In genomic region chr21:28442085-28442484, GRCh38 we compare ENCODE assay signal across 21 cellular contexts.
"Had no signal": no experiment of that assay in that cellular context is flagged by ENCODE, and none has a peak within 500 bp of the region (broad histone marks: within the 10 kb centered on the region; RNA-seq: fewer than 3 reads in every experiment).

No MANE protein-coding gene starts in this region.

- DNase-seq: activated CD4-positive, alpha-beta T cell treated with anti-CD3 and anti-CD28 coated beads for 36 hours; activated CD4-positive, CD25-positive, alpha-beta regulatory T cell; activated naive CD4-positive, alpha-beta T cell; activated T-cell treated with anti-CD3 and anti-CD28 coated beads for 4 hours; activated T-cell treated with anti-CD3 and anti-CD28 coated beads, Interleukin-2, amount 50 U/mL, for 72 hours; adrenal gland; aorta; caudate nucleus; heart right ventricle; naive thymus-derived CD8-positive, alpha-beta T cell; nucleus accumbens; spleen; stimulated activated naive CD4-positive, alpha-beta T cell treated with Interleukin-2 at 50 U/mL for 16 hours had no signal

- H3K4me1 ChIP-seq: adrenal gland, foreskin keratinocyte, heart right ventricle, right atrium auricular region, spleen had no signal

- H3K27me3 Mint-ChIP-seq: activated CD4-positive, alpha-beta T cell treated with anti-CD3 and anti-CD28 coated beads for 36 hours; activated naive CD8-positive, alpha-beta T cell; brain; memory B cell had no signal

- H3K27ac ChIP-seq: adrenal gland, foreskin keratinocyte, heart right ventricle, right atrium auricular region, spleen, tibial nerve had no signal

- H3K4me3 ChIP-seq: adrenal gland, heart right ventricle, right atrium auricular region, spleen, tibial nerve had no signal

- ATAC-seq: activated CD4-positive, alpha-beta T cell treated with anti-CD3 and anti-CD28 coated beads for 36 hours; esophagus mucosa; heart right ventricle; naive thymus-derived CD8-positive, alpha-beta T cell had no signal

- H3K9me3 ChIP-seq: adrenal gland, heart right ventricle, right atrium auricular region, tibial nerve had no signal

- H3K27me3 ChIP-seq: adrenal gland, foreskin keratinocyte, heart right ventricle, right atrium auricular region, spleen, tibial nerve had no signal

- H3K4me1 Mint-ChIP-seq: activated CD4-positive, alpha-beta T cell treated with anti-CD3 and anti-CD28 coated beads for 36 hours; memory B cell; naive thymus-derived CD8-positive, alpha-beta T cell; neural crest cell had no signal

- H3K36me3 Mint-ChIP-seq: brain, memory B cell had no signal

- H3K4me3 Mint-ChIP-seq: activated CD4-positive, alpha-beta T cell treated with anti-CD3 and anti-CD28 coated beads for 36 hours; activated naive CD8-positive, alpha-beta T cell; activated T-cell treated with anti-CD3 and anti-CD28 coated beads, Interleukin-2, amount 50 U/mL, for 72 hours; brain; memory B cell; naive thymus-derived CD8-positive, alpha-beta T cell; neural crest cell had no signal

- H3K36me3 ChIP-seq: adrenal gland, heart right ventricle, right atrium auricular region, spleen, tibial nerve had no signal

- H3K27ac Mint-ChIP-seq: activated CD4-positive, alpha-beta T cell treated with anti-CD3 and anti-CD28 coated beads for 36 hours; activated naive CD8-positive, alpha-beta T cell; memory B cell; naive thymus-derived CD8-positive, alpha-beta T cell had no signal
